1 cellular context compared by ENCODE assay signal in the genomic region with DNA sequence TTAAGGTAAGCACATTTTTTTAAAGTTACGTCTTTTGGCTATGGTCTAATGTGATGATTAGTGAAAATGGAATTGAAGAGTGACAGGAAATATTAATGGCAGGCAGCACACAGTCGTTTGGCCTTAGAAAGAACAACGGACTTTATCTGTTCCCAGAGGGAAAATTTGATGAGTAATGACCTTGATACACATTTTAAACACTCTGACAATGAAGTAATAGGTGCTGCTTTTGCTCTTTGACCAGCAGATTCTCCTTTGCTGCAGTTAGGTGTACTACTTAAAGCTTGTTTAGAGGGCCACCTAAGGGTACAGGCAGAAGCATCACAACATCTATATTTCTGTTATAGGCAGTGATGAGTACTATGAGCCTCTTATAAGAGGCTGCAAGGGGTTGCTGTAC.
TF ChIP-seq lines count a peak whose summit lies in the region.

No MANE protein-coding gene starts in this region.

TF ChIP-seq in GM12878, 131 proteins besides CTCF, POLR2A, EP300 and RAD21 (continued from another document):
- TF ChIP-seq CUX1 (IDR thresholded peaks at IDR 0.05; ENCODE audit: insufficient replicate concordance, low read depth, low read length) = no peak
- TF ChIP-seq HDAC6 (IDR thresholded peaks at IDR 0.05; ENCODE audit: unreplicated experiment) = no peak
- TF ChIP-seq ZNF622 (IDR thresholded peaks at IDR 0.05) = no peak
